ENCODE assay signal across 18 cellular contexts in genomic region chr7:127760436-127761031, GRCh38.
A peak's percentile ranks its signal among the peaks of the same experiment; 100 is the strongest.
DNase-seq lines count a peak whose midpoint lies in the region; ATAC-seq and TF ChIP-seq lines count a peak whose summit lies in the region.
"Had no signal": no experiment of that assay in that cellular context is flagged by ENCODE, and none has a peak within 500 bp of the region (broad histone marks: within the 10 kb centered on the region; RNA-seq: fewer than 3 reads in every experiment).

No MANE protein-coding gene starts in this region.

- DNase-seq in DMS53 (lab: John Stamatoyannopoulos, UW) (peak; percentile 23), right lobe of liver (no peak), Karpas-422 (no peak), retina (no peak), substantia nigra (lab: John Stamatoyannopoulos, UW) (no peak)
- DNase-seq in central memory CD8-positive, alpha-beta T cell (ENCODE audit: low spot score in 2 of 2) = no peak
- DNase-seq: C1 segment of cervical spinal cord, KBM-7, MV-4-11, NCI-H1694 treated with DMSO at 0.1 percent for 48 hours, NCI-H526, PC-3, RPMI8226, SIG-M5 had no signal

- WGBS in right lobe of liver (ENCODE audit: insufficient coverage, low coverage, low lambda C conversion rate, missing lambda C conversion rate) = 75% methylated on average over 4 of the region's 4 CpGs

- no peak for ATAC-seq in central memory CD8-positive, alpha-beta T cell (replicated peaks; ENCODE audit: extremely low read depth, poor library complexity, severe bottlenecking)
- peak; percentile 32 to 60 (median 43) for ATAC-seq in right lobe of liver
- ATAC-seq in GM18909 (IDR thresholded peaks at IDR 0.05; ENCODE audit: poor library complexity, unreplicated experiment) = no peak
- ATAC-seq: PC-3, SK-N-SH treated with all-trans-retinoic acid at 6 μM for 48 hours had no signal

- H3K4me1 ChIP-seq in right lobe of liver = peaks cover 0 to 25% (median 8%) of the 10 kb centered on the region in 4 donors
- peaks cover 44% of the 10 kb centered on the region for H3K4me1 ChIP-seq in Karpas-422 (ENCODE audit: low read length)
- H3K4me1 ChIP-seq: HAP-1 had no signal

- H3K4me1 Mint-ChIP-seq in central memory CD8-positive, alpha-beta T cell = peaks cover 80% of the 10 kb centered on the region

- no peak overlapping the region for H2AFZ ChIP-seq in Karpas-422 (ENCODE audit: low read length)

- no peaks in the 10 kb centered on the region for H3K36me3 ChIP-seq in right lobe of liver
- H3K36me3 ChIP-seq in Karpas-422 (ENCODE audit: insufficient read depth, low read length) = no peaks in the 10 kb centered on the region; the same call in 1 of the 2 replicates
- H3K36me3 ChIP-seq: HAP-1 had no signal

- H3K9me3 ChIP-seq in right lobe of liver (no peaks in the 10 kb centered on the region), Karpas-422 (ENCODE audit: low read length) (no peaks in the 10 kb centered on the region)
- H3K9me3 ChIP-seq: HAP-1 had no signal

- H3K27me3 ChIP-seq in right lobe of liver (no peaks in the 10 kb centered on the region), Karpas-422 (ENCODE audit: low read length) (no peaks in the 10 kb centered on the region)

- TF ChIP-seq CTCF in 22Rv1 (IDR thresholded peaks at IDR 0.05) (no peak), right lobe of liver (IDR thresholded peaks at IDR 0.05) (no peak)

- intact Hi-C loops in right lobe of liver (cut with DNase I) = no loop called here

- H3K36me3 Mint-ChIP-seq in central memory CD8-positive, alpha-beta T cell (ENCODE audit: insufficient read depth) = peaks cover 1% of the 10 kb centered on the region

- H3K79me2 ChIP-seq in Karpas-422 (ENCODE audit: low read length) = peaks cover 97% of the 10 kb centered on the region

- H3K4me3 ChIP-seq in right lobe of liver (peak overlapping the region in 2 of 3 donors; percentile 12 to 34), Karpas-422 (ENCODE audit: low read length) (no peak overlapping the region)
- H3K4me3 ChIP-seq: HAP-1 had no signal

- TF ChIP-seq POLR2A in right lobe of liver (IDR thresholded peaks at IDR 0.05) = no peak

- no peaks in the 10 kb centered on the region for H3K9me2 ChIP-seq in Karpas-422 (replicated peaks; ENCODE audit: insufficient read depth, low read length)

- no peaks in the 10 kb centered on the region for H3K27me3 Mint-ChIP-seq in central memory CD8-positive, alpha-beta T cell

- H4K20me1 ChIP-seq in Karpas-422 (ENCODE audit: insufficient read depth, low read depth, low read length) = no peaks in the 10 kb centered on the region

- H3K27ac Mint-ChIP-seq in central memory CD8-positive, alpha-beta T cell (ENCODE audit: low read depth) = peak overlapping the region; percentile 49

- H3K4me3 Mint-ChIP-seq in central memory CD8-positive, alpha-beta T cell = peak overlapping the region; percentile 23

- H3K4me2 ChIP-seq in Karpas-422 (ENCODE audit: low read depth, low read length, poor library complexity, severe bottlenecking) = no peak overlapping the region

- no peak overlapping the region for H3K9ac ChIP-seq in Karpas-422 (ENCODE audit: low read length)

- H3K27ac ChIP-seq in 22Rv1 = peak overlapping the region; percentile 82
- peak overlapping the region; percentile 6 to 87 (median 33) for H3K27ac ChIP-seq in right lobe of liver
- no peak overlapping the region for H3K27ac ChIP-seq in Karpas-422 (ENCODE audit: low read length)
- no peak overlapping the region for H3K27ac ChIP-seq in substantia nigra (ENCODE audit: low read depth, low read length, poor library complexity, severe bottlenecking)

- H3K9me3 Mint-ChIP-seq in central memory CD8-positive, alpha-beta T cell = no peaks in the 10 kb centered on the region

Comparison
In these comparisons a context has a peak if more than half of its experiments do, and no peak if none do; other contexts are left out.
1. H3K27ac ChIP-seq: peak in 22Rv1 (single experiment) and right lobe of liver (3 of 3); none in Karpas-422 (single experiment) and substantia nigra (single experiment).
2. ATAC-seq: peak in right lobe of liver (4 of 4); none in central memory CD8-positive, alpha-beta T cell (single experiment) and GM18909 (single experiment).